2 cellular contexts compared by ENCODE assay signal in genomic region chr2:219290381-219291171, GRCh38.
TF ChIP-seq lines count a peak whose summit lies in the region.

No MANE protein-coding gene starts in this region.

TF ChIP-seq in SK-N-SH, 30 proteins besides CTCF, POLR2A, EP300 and RAD21:
- TF ChIP-seq RFX5 (IDR thresholded peaks at IDR 0.05; ENCODE audit: low read length) = no peak
- no peak for TF ChIP-seq MAX (IDR thresholded peaks at IDR 0.05; ENCODE audit: low read depth)
- no peak for TF ChIP-seq FOSL2 (IDR thresholded peaks at IDR 0.05; ENCODE audit: borderline replicate concordance, low read depth)
- TF ChIP-seq GATA2 (CRISPR knock-in tag; IDR thresholded peaks at IDR 0.05) = no peak
- no peak for TF ChIP-seq GABPA (IDR thresholded peaks at IDR 0.05; ENCODE audit: low read depth)
- no peak for TF ChIP-seq REST (IDR thresholded peaks at IDR 0.05; ENCODE audit: low read depth, low read length)
- TF ChIP-seq JUND (IDR thresholded peaks at IDR 0.05) = no peak
- no peak for TF ChIP-seq SIN3A (IDR thresholded peaks at IDR 0.05; ENCODE audit: borderline replicate concordance, low read depth, low read length)
- no peak for TF ChIP-seq ELF1 (IDR thresholded peaks at IDR 0.05)
TF ChIP-seq in SK-N-SH: peak in this region for 0.

TF ChIP-seq in SK-N-SH treated with all-trans-retinoic acid at 6 μM for 48 hours, 23 proteins besides CTCF, POLR2A, EP300 and RAD21:
- no peak for TF ChIP-seq PPARA (CRISPR knock-in tag; IDR thresholded peaks at IDR 0.05; ENCODE audit: borderline replicate concordance)
- no peak for TF ChIP-seq SNAI2 (CRISPR knock-in tag; IDR thresholded peaks at IDR 0.05)
- no peak for TF ChIP-seq ZFP30 (CRISPR knock-in tag; IDR thresholded peaks at IDR 0.05)
- TF ChIP-seq CSRNP3 (CRISPR knock-in tag; IDR thresholded peaks at IDR 0.05) = no peak
- no peak for TF ChIP-seq ZNF8 (CRISPR knock-in tag; IDR thresholded peaks at IDR 0.05)
- TF ChIP-seq ZNF565 (CRISPR knock-in tag; conservative IDR thresholded peaks at IDR 0.05; ENCODE audit: low read depth) = no peak
- TF ChIP-seq ARNTL (CRISPR knock-in tag; IDR thresholded peaks at IDR 0.05; ENCODE audit: borderline replicate concordance, low read depth) = no peak
- no peak for TF ChIP-seq ZFP3 (CRISPR knock-in tag; IDR thresholded peaks at IDR 0.05)
- TF ChIP-seq ISL1 (CRISPR knock-in tag; IDR thresholded peaks at IDR 0.05) = no peak
- no peak for TF ChIP-seq TSHZ2 (CRISPR knock-in tag; IDR thresholded peaks at IDR 0.05)
- TF ChIP-seq CSDC2 (CRISPR knock-in tag; IDR thresholded peaks at IDR 0.05) = no peak
